ENCODE assay signal across 9 cellular contexts in the genomic region with DNA sequence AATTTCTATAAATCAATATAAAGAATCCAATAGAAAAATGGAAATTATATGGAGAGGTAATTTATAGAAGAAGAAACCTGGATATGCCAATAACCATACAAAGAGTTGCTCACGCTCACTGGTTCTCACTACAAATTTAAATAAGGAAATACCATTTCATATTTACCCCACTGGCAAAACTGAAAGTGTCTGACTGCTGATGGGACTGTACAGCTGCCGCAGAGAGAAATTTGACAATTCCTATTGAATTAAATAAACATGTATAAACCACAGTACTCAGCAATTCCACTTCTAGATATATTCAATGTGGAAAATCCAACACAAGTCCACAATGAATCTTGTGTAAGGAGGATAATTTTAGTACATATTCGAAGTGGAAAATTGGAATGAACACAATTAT.
"Had no signal": no experiment of that assay in that cellular context is flagged by ENCODE, and none has a peak within 500 bp of the region (broad histone marks: within the 10 kb centered on the region; RNA-seq: fewer than 3 reads in every experiment).

No MANE protein-coding gene starts in this region.

- H3K9ac ChIP-seq: GM23248 had no signal

- H3K4me1 ChIP-seq: HAP-1 had no signal

- DNase-seq: GM23248, GOT3, H7, HFFc6, IMR-90 had no signal

- H3K27ac ChIP-seq: GM23248 had no signal

- H3K27ac Mint-ChIP-seq: HFFc6 had no signal

- H3K36me3 ChIP-seq: HAP-1 had no signal

- H3K9me3 ChIP-seq: HAP-1 had no signal

- H3K4me3 ChIP-seq: GM23248, HAP-1, K562 had no signal

- H3K4me3 Mint-ChIP-seq: HFFc6 had no signal

- ATAC-seq: HCT116, K562 had no signal

- H2AFZ ChIP-seq: GM23248 had no signal

- FAIRE-seq: HTR-8/SVneo, K562 had no signal
